Comparison of ENCODE assay signal across 24 cellular contexts in genomic region chr7:149466364-149466763, GRCh38. TPM values are rescaled to one million over a fixed set of nuclear protein-coding genes. Genes with fewer than 3 reads are reported as not detected.
A peak's percentile ranks its signal among the peaks of the same experiment; 100 is the strongest.
DNase-seq lines count a peak whose midpoint lies in the region; ATAC-seq, FAIRE-seq and TF ChIP-seq lines count a peak whose summit lies in the region.
"Had no signal": no experiment of that assay in that cellular context is flagged by ENCODE, and none has a peak within 500 bp of the region (broad histone marks: within the 10 kb centered on the region; RNA-seq: fewer than 3 reads in every experiment).

No MANE protein-coding gene starts in this region.

- ATAC-seq in GM12878 (no peak), HG02852 (IDR thresholded peaks at IDR 0.05; ENCODE audit: unreplicated experiment) (no peak)

- H3K9me3 ChIP-seq in GM12878 (replicated peaks; ENCODE audit: control insufficient read depth, insufficient read depth, low read length), result no peaks in the 10 kb centered on the region; the same call in 1 of the 3 replicates
- H3K9me3 ChIP-seq: BE2C had no signal

- H3K36me3 ChIP-seq in GM12878 (ENCODE audit: control insufficient read depth in 2 of 2, insufficient read depth in 2 of 2, low read length in 1 of 2), result no peaks in the 10 kb centered on the region
- H3K36me3 ChIP-seq: BE2C had no signal

- FAIRE-seq in A204.1 (lab: Jason Lieb, UNC) (peak; percentile 3), GM12878 (lab: Jason Lieb, UNC) (no peak)
- FAIRE-seq: D721Med, GM12892, GM18507 had no signal

- no peak overlapping the region for H3K4me2 ChIP-seq in GM12878 (ENCODE audit: control insufficient read depth, insufficient read depth)
- H3K4me2 ChIP-seq: BLaER1 had no signal

- DNase-seq in RKO (ENCODE audit: low spot score) (peak; percentile 20), GM12878 (ENCODE audit: low read depth, low spot score) (no peak), NCI-H2196 treated with DMSO at 0.1 percent for 48 hours (lab: John Stamatoyannopoulos, UW; ENCODE audit: unreplicated experiment) (no peak), NCI-H510A (lab: John Stamatoyannopoulos, UW) (no peak)
- DNase-seq: ACHN; BE2C; C1 segment of cervical spinal cord; Caco-2; Calu3; CD4-positive, alpha-beta memory T cell; CD4-positive, CD25-positive, alpha-beta regulatory T cell; CD8-positive, alpha-beta memory T cell; DMS53; DMS79; DND-41; EL; GF-D8 had no signal

- no peak overlapping the region for H2AFZ ChIP-seq in GM12878 (ENCODE audit: control insufficient read depth, low read depth, low read length)

- SMC1A ChIA-PET in GM12878 (lab: Charles Lee; ENCODE audit: uncharacterized antibody, unreplicated experiment), result no interaction called here

- no peaks in the 10 kb centered on the region for H3K4me1 ChIP-seq in GM12878 (ENCODE audit: control insufficient read depth, insufficient read depth, low read length)
- H3K4me1 ChIP-seq: BE2C, Caco-2 had no signal

- no peak overlapping the region for H3K9ac ChIP-seq in GM12878 (ENCODE audit: control insufficient read depth, insufficient read depth, low read length)
- H3K9ac ChIP-seq: BLaER1 had no signal

- no peak for TF ChIP-seq RAD21 in GM12878 (IDR thresholded peaks at IDR 0.05; ENCODE audit: insufficient read depth, low read depth, low read length)

- TF ChIP-seq EP300 in GM12878 (IDR thresholded peaks at IDR 0.05; ENCODE audit: borderline replicate concordance in 1 of 2, control insufficient read depth in 1 of 2, low read depth in 2 of 2, low read length in 2 of 2), result no peak

- RAD21 ChIA-PET in GM12878 (lab: Charles Lee; ENCODE audit: unreplicated experiment), result no interaction called here

- H4K20me1 ChIP-seq in GM12878 (ENCODE audit: control insufficient read depth, insufficient read depth), result no peaks in the 10 kb centered on the region
- H4K20me1 ChIP-seq: BLaER1 had no signal

- H3K4me3 ChIP-seq in GM12878, result no peak overlapping the region
- H3K4me3 ChIP-seq: BLaER1 had no signal

- TF ChIP-seq CTCF in GM12878 (IDR thresholded peaks at IDR 0.05 in 2 of 3, conservative IDR thresholded peaks at IDR 0.05 in 1 of 3; ENCODE audit: control insufficient read depth in 2 of 3, extremely low read depth in 1 of 3, insufficient read depth in 1 of 3, low read depth in 3 of 3, low read length in 3 of 3), result no peak

- H3K79me2 ChIP-seq in GM12878 (ENCODE audit: control insufficient read depth, insufficient read depth, low read length), result no peaks in the 10 kb centered on the region

- in situ Hi-C loops in GM12878 (cut with MboI), result no loop called here

- CTCF ChIA-PET in GM12878 (lab: Yijun Ruan, JAX), result no interaction called here

- no peak for TF ChIP-seq POLR2A in GM12878 (IDR thresholded peaks at IDR 0.05; ENCODE audit: low read depth, low read length)

- POLR2A ChIA-PET in GM12878 (lab: Charles Lee), result no interaction called here

- intact Hi-C loops in GM12878 (cut with micrococcal nuclease; ENCODE audit: unreplicated experiment), result no loop called here

- no TSS peak for BruUV-seq in GM12878 (replicated peaks; lab: Mats Ljungman, UMichigan)

- H3K27ac ChIP-seq in GM12878 (ENCODE audit: control insufficient read depth, insufficient read depth), result no peak overlapping the region
- H3K27ac ChIP-seq: 22Rv1, BLaER1 had no signal

- H3K27me3 ChIP-seq in GM12878 (replicated peaks in 1 of 2; ENCODE audit: control insufficient read depth in 2 of 2, insufficient read depth in 2 of 2, low read length in 1 of 2), result no peaks in the 10 kb centered on the region
- H3K27me3 ChIP-seq: BLaER1 had no signal

TF ChIP-seq in GM12878, 131 proteins besides CTCF, POLR2A, EP300 and RAD21:
- TF ChIP-seq NRF1 (conservative IDR thresholded peaks at IDR 0.05; ENCODE audit: low read depth, low read length) (no peak), ZNF622 (IDR thresholded peaks at IDR 0.05) (no peak), HSF1 (IDR thresholded peaks at IDR 0.05; ENCODE audit: low read depth, low read length) (no peak), POU2F2 (IDR thresholded peaks at IDR 0.05; ENCODE audit: borderline replicate concordance, low read depth, low read length) (no peak), ZNF384 (IDR thresholded peaks at IDR 0.05; ENCODE audit: borderline replicate concordance, low read depth, low read length) (no peak), CBX5 (IDR thresholded peaks at IDR 0.05; ENCODE audit: low read depth) (0 out of 2 replicates have a peak, but pooled peaks have one; percentile 61), CHD4 (IDR thresholded peaks at IDR 0.05) (no peak), EZH2 (IDR thresholded peaks at IDR 0.05; ENCODE audit: borderline replicate concordance, control insufficient read depth, low read depth, low read length) (no peak)

RNA-seq across cellular contexts. Expression of gene ZNF777, which starts 5.5 kb away (rescaled TPM):
- total RNA-seq in GM12878 (2013; cell fraction: nucleolus; rRNA removed), result 4.1 and 5.4 TPM in 2 replicates
- total RNA-seq in GM12878 (2014; rRNA removed), result 5.3 and 7.3 TPM in 2 replicates
- 3.7 and 4.3 TPM in 2 replicates for total RNA-seq in GM12878 (2014; rRNA removed; fragmentation: Illumina TruSeq; extraction: Trizol)
- total RNA-seq in GM12878 (2021), result 13.9 and 16.0 TPM in 2 replicates
- polyA plus RNA-seq in GM12878 (2011; ENCODE audit: low read depth), result 2.7 TPM
- 1.2 and 3.1 TPM in 2 replicates for polyA plus RNA-seq in GM12878 (2011; rRNA removed)
- polyA plus RNA-seq in GM12878 (2011; cell fraction: cytosol; rRNA removed), result 4.1 and 5.7 TPM in 2 replicates
- 3.1 and 4.1 TPM in 2 replicates for polyA plus RNA-seq in GM12878 (2011; cell fraction: nucleus; rRNA removed)
- polyA plus RNA-seq in GM12878 (2012), result 7.0 and 7.8 TPM in 2 replicates
- polyA plus RNA-seq in GM12878 (2014; fragmentation: Illumina TruSeq; extraction: Trizol), result 2.9 and 6.2 TPM in 2 replicates
- under 1 TPM; 0.03 to 0.13 TPM for polyA plus RNA-seq in GM12878 (2014; fragmentation: Nextera tagmentation; extraction: Ambion mirVana)
- 10.2 and 10.3 TPM in 2 replicates for polyA plus RNA-seq in GM12878 (2014; rRNA removed)
- 1 to 10 TPM in 1 of 2 experiments, under 1 TPM in 1; 0.24 to 2.4 TPM for polyA plus RNA-seq in GM12878 (2016; fragmentation: Nextera tagmentation; extraction: Ambion mirVana)
- 2.8 and 7.4 TPM in 2 replicates for polyA minus RNA-seq in GM12878 (2011; rRNA and poly(A)+ RNA removed)
- polyA minus RNA-seq in GM12878 (2011; cell fraction: cytosol; rRNA and poly(A)+ RNA removed), result 2.5 and 3.3 TPM in 2 replicates
- polyA minus RNA-seq in GM12878 (2011; cell fraction: nucleus; rRNA and poly(A)+ RNA removed), result 1.5 and 3.7 TPM in 2 replicates

RNA-seq across cellular contexts. Expression of gene ZNF746, which starts 31.2 kb away (rescaled TPM):
- 20.9 and 23.2 TPM in 2 replicates for total RNA-seq in GM12878 (2013; cell fraction: nucleolus; rRNA removed)
- total RNA-seq in GM12878 (2014; rRNA removed) (12.0 and 15.2 TPM in 2 replicates), GM12878 (2014; rRNA removed; fragmentation: Illumina TruSeq; extraction: Trizol) (6.2 and 6.4 TPM in 2 replicates), GM12878 (2021) (17.3 and 19.0 TPM in 2 replicates)
- polyA plus RNA-seq in GM12878 (2011; ENCODE audit: low read depth), result 3.6 TPM
- polyA plus RNA-seq in GM12878 (2011; rRNA removed) (3.1 and 5.3 TPM in 2 replicates), GM12878 (2014; fragmentation: Illumina TruSeq; extraction: Trizol) (3.9 and 6.2 TPM in 2 replicates), GM12878 (2014; fragmentation: Nextera tagmentation; extraction: Ambion mirVana) (1 to 10 TPM; 1.2 to 1.3 TPM), GM12878 (2014; rRNA removed) (10.4 and 13.0 TPM in 2 replicates), GM12878 (2016; fragmentation: Nextera tagmentation; extraction: Ambion mirVana) (10 to 100 TPM in 1 of 2 experiments, 1 to 10 TPM in 1; 5.2 to 13.4 TPM)
- polyA plus RNA-seq in GM12878 (2011; cell fraction: cytosol; rRNA removed), result 5.3 and 8.5 TPM in 2 replicates
- polyA plus RNA-seq in GM12878 (2011; cell fraction: nucleus; rRNA removed), result 15.0 and 17.6 TPM in 2 replicates
- 6.7 and 9.2 TPM in 2 replicates for polyA plus RNA-seq in GM12878 (2012)
- polyA minus RNA-seq in GM12878 (2011; rRNA and poly(A)+ RNA removed), result 8.0 and 13.6 TPM in 2 replicates
- 6.9 and 14.7 TPM in 2 replicates for polyA minus RNA-seq in GM12878 (2011; cell fraction: cytosol; rRNA and poly(A)+ RNA removed)
- polyA minus RNA-seq in GM12878 (2011; cell fraction: nucleus; rRNA and poly(A)+ RNA removed), result 8.8 and 20.9 TPM in 2 replicates
